17 cellular contexts compared by ENCODE assay signal in the genomic region with DNA sequence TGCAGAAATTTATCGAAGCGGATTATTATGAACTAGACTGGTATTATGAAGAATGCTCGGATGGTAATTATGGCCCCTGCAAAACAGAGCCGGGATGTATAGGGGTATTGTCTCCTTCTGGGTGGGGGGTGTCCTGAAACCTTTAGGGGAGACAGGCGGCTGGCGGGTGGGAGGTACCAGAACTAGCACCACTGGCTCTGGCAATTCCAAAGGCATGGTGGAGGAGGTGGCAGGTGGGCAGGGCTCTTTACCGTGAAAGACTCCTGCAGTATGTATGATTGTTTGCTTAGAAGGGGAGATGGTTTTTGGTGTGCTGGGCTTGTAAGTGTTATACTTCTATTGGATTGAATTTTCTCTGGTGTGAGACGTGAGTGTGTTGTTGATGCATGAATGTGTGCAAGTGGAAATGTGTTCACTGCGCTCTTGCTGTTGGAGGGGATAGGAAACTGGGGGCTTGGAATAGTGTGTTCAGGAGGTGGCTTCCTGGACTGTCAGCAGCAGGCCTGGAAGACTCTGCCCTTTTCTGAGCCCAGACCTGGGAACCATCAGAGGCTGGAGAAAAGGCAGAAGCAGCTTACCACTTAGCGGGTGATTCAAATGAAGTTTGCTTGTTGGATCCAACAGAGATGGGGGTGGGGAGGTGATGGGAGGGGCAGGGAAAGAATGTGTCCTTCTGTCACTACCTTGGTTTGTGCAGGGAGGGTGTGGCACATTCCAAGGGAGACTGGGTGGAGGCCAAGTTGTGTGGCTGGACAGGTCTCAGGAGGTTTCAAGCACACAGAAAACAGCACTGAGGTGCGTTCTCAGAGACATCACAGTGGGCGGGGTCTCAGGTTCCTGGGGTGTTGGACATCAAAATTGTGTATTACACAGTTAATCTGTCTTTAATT. TPM values are rescaled to one million over a fixed set of nuclear protein-coding genes. Genes with fewer than 3 reads are reported as not detected.
A peak's percentile ranks its signal among the peaks of the same experiment; 100 is the strongest.
DNase-seq lines count a peak whose midpoint lies in the region; ATAC-seq and TF ChIP-seq lines count a peak whose summit lies in the region.
"Had no signal": no experiment of that assay in that cellular context is flagged by ENCODE, and none has a peak within 500 bp of the region (broad histone marks: within the 10 kb centered on the region; RNA-seq: fewer than 3 reads in every experiment).

No MANE protein-coding gene starts in this region.

- no peaks in the 10 kb centered on the region for H3K9me3 Mint-ChIP-seq in neural progenitor cell
- H3K9me3 Mint-ChIP-seq in naive thymus-derived CD8-positive, alpha-beta T cell: no peaks in the 10 kb centered on the region
- H3K9me3 Mint-ChIP-seq: activated CD4-positive, alpha-beta memory T cell treated with anti-CD3 and anti-CD28 coated beads for 36 hours; central memory CD8-positive, alpha-beta T cell; nephron progenitor cell; T-helper 2 cell treated with Interferon-gamma antibody and Interleukin-4, amounts not matched to agents 5 μg/mL and 100 μg/mL, for 36 hours had no signal

- H4K20me1 ChIP-seq in PC-9 (ENCODE audit: insufficient read depth) (no peaks in the 10 kb centered on the region), neural progenitor cell (ENCODE audit: low read depth) (peaks cover 51% of the 10 kb centered on the region)

- H3K4me3 ChIP-seq in PC-9 (no peak overlapping the region), esophagus squamous epithelium (no peak overlapping the region), neural progenitor cell (no peak overlapping the region)

- H3K4me1 Mint-ChIP-seq in neural progenitor cell: peaks cover 15% of the 10 kb centered on the region
- peaks cover 12 to 52% (median 35%) of the 10 kb centered on the region in 4 donors for H3K4me1 Mint-ChIP-seq in naive thymus-derived CD8-positive, alpha-beta T cell

- no peak for ATAC-seq in naive thymus-derived CD8-positive, alpha-beta T cell

- TF ChIP-seq CTCF in PC-9 (conservative IDR thresholded peaks at IDR 0.05) (no peak), esophagus squamous epithelium (IDR thresholded peaks at IDR 0.05) (no peak), neural progenitor cell (IDR thresholded peaks at IDR 0.05) (no peak)

- H3K27me3 ChIP-seq in PC-9 (ENCODE audit: insufficient read depth, low read depth) (no peaks in the 10 kb centered on the region), esophagus squamous epithelium (no peaks in the 10 kb centered on the region), neural progenitor cell (no peaks in the 10 kb centered on the region)

- CTCF ChIA-PET in PC-9 (lab: Charles Lee): interaction anchor here (0.6 kb wide), 1 partner anchor 53 kb away, joined by 3 read pairs; no protein-coding TSS in a partner anchor

- POLR2A ChIA-PET in PC-9 (lab: Charles Lee; ENCODE audit: unreplicated experiment): interaction anchor here (0.5 to 0.7 kb wide), 3 partner anchors 8 to 327 kb away, joined by 3 to 17 read pairs (median 9); no protein-coding TSS in a partner anchor
- POLR2A ChIA-PET in naive thymus-derived CD8-positive, alpha-beta T cell (lab: Charles Lee): no interaction called here

- DNase-seq in Caki2 (ENCODE audit: low read depth): peak; percentile 26
- DNase-seq in PC-9: peak; percentile 89 to 91
- no peak for DNase-seq in esophagus squamous epithelium (lab: John Stamatoyannopoulos, UW)
- DNase-seq in neural progenitor cell (ENCODE audit: low spot score): no peak
- no peak for DNase-seq in naive thymus-derived CD8-positive, alpha-beta T cell
- no peak for DNase-seq in Kasumi-1 (lab: John Stamatoyannopoulos, UW)
- no peak for DNase-seq in activated CD4-positive, alpha-beta T cell treated with anti-CD3 and anti-CD28 coated beads, Interleukin-2, amount 50 U/mL, for 48 hours
- no peak for DNase-seq in dedifferentiated amniotic fluid mesenchymal stem cell (ENCODE audit: extremely low spot score)
- DNase-seq: activated CD4-positive, alpha-beta memory T cell treated with anti-CD3 and anti-CD28 coated beads for 36 hours; activated naive CD4-positive, alpha-beta T cell; KBM-7; NCI-H1694; stimulated activated CD4-positive, alpha-beta T cell treated with anti-CD3 and anti-CD28 coated beads, Interleukin-12 subunit alpha, Interleukin-12 subunit beta, amount 100 ng/mL, for 4 hours had no signal

- in situ Hi-C loops in Caki2 (cut with HindIII; ENCODE audit: low pct_unique_long_range_greater_than_20kb, low sequenced_read_pairs): no loop called here

- no peaks in the 10 kb centered on the region for H3K27me3 Mint-ChIP-seq in neural progenitor cell (ENCODE audit: insufficient read depth, low read depth)
- no peaks in the 10 kb centered on the region for H3K27me3 Mint-ChIP-seq in naive thymus-derived CD8-positive, alpha-beta T cell
- H3K27me3 Mint-ChIP-seq: activated CD4-positive, alpha-beta memory T cell treated with anti-CD3 and anti-CD28 coated beads for 36 hours; central memory CD8-positive, alpha-beta T cell had no signal

- 83 to 85% methylated on average over 9 to 12 of the region's 12 CpGs for WGBS in esophagus squamous epithelium, 2 donors

- H3K4me2 ChIP-seq in PC-9 (peak overlapping the region; percentile 62), neural progenitor cell (peak overlapping the region; percentile 54)

- H3K79me2 ChIP-seq in PC-9 (ENCODE audit: low read depth): no peaks in the 10 kb centered on the region
- H3K79me2 ChIP-seq in neural progenitor cell (ENCODE audit: low read depth): no peaks in the 10 kb centered on the region

- BruUV-seq in PC-9 (replicated peaks; lab: Mats Ljungman, UMichigan): no TSS peak

- no peak overlapping the region for H3K9ac ChIP-seq in neural progenitor cell

- TF ChIP-seq POLR2A in esophagus squamous epithelium (IDR thresholded peaks at IDR 0.05): no peak

- H3K27ac ChIP-seq in PC-9 (peak overlapping the region; percentile 82), esophagus squamous epithelium (peak overlapping the region; percentile 51 to 68 (median 56)), neural progenitor cell (no peak overlapping the region)
- H3K27ac ChIP-seq: C4-2B had no signal

- H3K4me1 ChIP-seq in PC-9 (replicated peaks; ENCODE audit: insufficient read depth) (peaks cover 29% of the 10 kb centered on the region), esophagus squamous epithelium (peaks cover 0 to 44% (median 14%) of the 10 kb centered on the region in 3 donors), neural progenitor cell (peaks cover 5% of the 10 kb centered on the region)

- H3K36me3 Mint-ChIP-seq in neural progenitor cell: no peaks in the 10 kb centered on the region
- no peaks in the 10 kb centered on the region for H3K36me3 Mint-ChIP-seq in naive thymus-derived CD8-positive, alpha-beta T cell

- H3K9me3 ChIP-seq in PC-9 (ENCODE audit: insufficient read depth, low read depth) (no peaks in the 10 kb centered on the region), esophagus squamous epithelium (no peaks in the 10 kb centered on the region), neural progenitor cell (ENCODE audit: low read depth) (no peaks in the 10 kb centered on the region)

- no peaks in the 10 kb centered on the region for H3K9me2 ChIP-seq in PC-9 (ENCODE audit: insufficient read depth)

- no peaks in the 10 kb centered on the region for H3K36me3 ChIP-seq in PC-9 (ENCODE audit: low read depth)
- no peaks in the 10 kb centered on the region for H3K36me3 ChIP-seq in esophagus squamous epithelium
- no peaks in the 10 kb centered on the region for H3K36me3 ChIP-seq in neural progenitor cell

- no peak overlapping the region for H3K27ac Mint-ChIP-seq in neural progenitor cell
- H3K27ac Mint-ChIP-seq in naive thymus-derived CD8-positive, alpha-beta T cell: peak overlapping the region in 1 of 10 donors; percentile 31
- H3K27ac Mint-ChIP-seq: activated CD4-positive, alpha-beta memory T cell treated with anti-CD3 and anti-CD28 coated beads for 36 hours; nephron progenitor cell; T-helper 2 cell treated with Interferon-gamma antibody and Interleukin-4, amounts not matched to agents 5 μg/mL and 100 μg/mL, for 36 hours had no signal

- H2AFZ ChIP-seq in PC-9 (no peak overlapping the region), neural progenitor cell (replicated peaks) (no peak overlapping the region)

- intact Hi-C loops in PC-9 (cut with micrococcal nuclease; ENCODE audit: unreplicated experiment) (loop anchor here (1.0 to 2.0 kb wide), 4 partner anchors 10 to 30 kb away; no protein-coding TSS in a partner anchor), esophagus squamous epithelium (cut with DNase I) (no loop called here)

- H3F3A ChIP-seq in PC-9 (ENCODE audit: insufficient read depth, low read depth) (peaks cover 12% of the 10 kb centered on the region; the same call in 1 of the 2 replicates), neural progenitor cell (ENCODE audit: low read depth) (no peaks in the 10 kb centered on the region)

- no peak overlapping the region for H3K4me3 Mint-ChIP-seq in neural progenitor cell
- no peak overlapping the region for H3K4me3 Mint-ChIP-seq in naive thymus-derived CD8-positive, alpha-beta T cell
- H3K4me3 Mint-ChIP-seq: activated CD4-positive, alpha-beta memory T cell treated with anti-CD3 and anti-CD28 coated beads for 36 hours; central memory CD8-positive, alpha-beta T cell; nephron progenitor cell; T-helper 2 cell treated with Interferon-gamma antibody and Interleukin-4, amounts not matched to agents 5 μg/mL and 100 μg/mL, for 36 hours had no signal

RNA-seq across cellular contexts. Expression of a gene that starts 58.6 kb away (rescaled TPM):
- total RNA-seq in Caki2 (2014; rRNA removed; shearing (Covaris generic); ENCODE audit: low replicate concordance): 24.0 and 34.8 TPM in 2 replicates
- total RNA-seq in PC-9 (2021) (43.4 and 46.8 TPM in 2 replicates), esophagus squamous epithelium (10 to 100 TPM; 31.8 to 40.6 (median 37.7) TPM), neural progenitor cell (ENCODE audit: low replicate concordance) (32.2 and 41.3 TPM in 2 replicates)
- total RNA-seq in naive thymus-derived CD8-positive, alpha-beta T cell: 10 to 100 TPM; 18.8 to 19.1 TPM
- polyA plus RNA-seq in naive thymus-derived CD8-positive, alpha-beta T cell: 1 to 10 TPM; 4.3 to 8.3 (median 4.8) TPM

Comparison
In these comparisons a context has a peak if more than half of its experiments do, and no peak if none do; other contexts are left out.
1. DNase-seq: peak in Caki2 (single experiment) and PC-9 (2 of 2); none in esophagus squamous epithelium (single experiment), neural progenitor cell (single experiment), naive thymus-derived CD8-positive, alpha-beta T cell (0 of 10), Kasumi-1 (0 of 2), activated CD4-positive, alpha-beta T cell treated with anti-CD3 and anti-CD28 coated beads, Interleukin-2, amount 50 U/mL, for 48 hours (0 of 2) and dedifferentiated amniotic fluid mesenchymal stem cell (single experiment).